In genomic region chr20:41085606-41086005, GRCh38 we compare ENCODE assay signal across 2 cellular contexts.
TF ChIP-seq lines count a peak whose summit lies in the region.

No MANE protein-coding gene starts in this region.

TF ChIP-seq in HepG2, 621 proteins besides CTCF, POLR2A, EP300 and RAD21:
- TF ChIP-seq ZKSCAN5 (CRISPR knock-in tag; IDR thresholded peaks at IDR 0.05): no peak
- peak; percentile 91 for TF ChIP-seq RBM22 (optimal IDR thresholded peaks at IDR 0.05; ENCODE audit: low read length)

TF ChIP-seq in GM12878, 131 proteins besides CTCF, POLR2A, EP300 and RAD21:
- TF ChIP-seq ASH2L (IDR thresholded peaks at IDR 0.05; ENCODE audit: borderline replicate concordance, low read depth): no peak
- no peak for TF ChIP-seq ZBTB4 (CRISPR knock-in tag; IDR thresholded peaks at IDR 0.05)
TF ChIP-seq in GM12878: peak in this region for 0.
